40 cellular contexts compared by ENCODE assay signal in the genomic region with DNA sequence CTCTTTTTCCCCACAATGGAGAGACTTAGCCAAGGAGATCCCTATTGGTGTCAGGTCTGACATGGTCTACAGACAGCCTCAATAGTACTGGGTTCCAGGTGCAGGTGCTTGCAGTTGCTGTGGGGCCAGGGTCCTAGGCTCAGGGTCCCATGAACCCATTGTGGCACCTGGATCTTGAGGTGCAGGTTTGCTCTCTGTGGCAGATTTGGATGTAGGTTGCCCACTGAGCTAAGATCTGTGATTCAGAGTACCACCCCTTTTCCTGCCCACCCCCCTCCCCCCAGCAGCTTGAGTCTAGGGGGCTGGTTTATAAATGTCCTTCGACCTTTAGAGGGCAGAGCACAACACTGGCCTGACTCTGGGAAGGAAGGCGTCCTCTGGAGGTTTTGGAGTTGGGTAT.
"Had no signal": no experiment of that assay in that cellular context is flagged by ENCODE, and none has a peak within 500 bp of the region (broad histone marks: within the 10 kb centered on the region; RNA-seq: fewer than 3 reads in every experiment).

No MANE protein-coding gene starts in this region.

- H3K36me3 ChIP-seq: adrenal gland, ascending aorta, brain microvascular endothelial cell, breast epithelium, cardiac muscle cell had no signal

- H3K27ac ChIP-seq: adrenal gland, ascending aorta, body of pancreas, brain microvascular endothelial cell, breast epithelium, cardiac muscle cell had no signal

- DNase-seq: activated effector memory CD4-positive, alpha-beta T cell treated with anti-CD3 and anti-CD28 coated beads, Interleukin-2, amount 50 U/mL, for 16 hours; activated effector memory CD4-positive, alpha-beta T cell treated with Interleukin-2 at 50 U/mL for 16 hours; activated gamma-delta T cell; activated gamma-delta T cell treated with Interleukin-2 at 50 U/mL for 16 hours; activated naive CD4-positive, alpha-beta T cell; activated naive CD4-positive, alpha-beta T cell treated with anti-CD3 and anti-CD28 coated beads for 36 hours; activated naive CD4-positive, alpha-beta T cell treated with anti-CD3 and anti-CD28 coated beads, Interleukin-2, amount 10 ng/mL, durations not matched to agents 7 days and 5 days; activated naive CD4-positive, alpha-beta T cell treated with anti-CD3 and anti-CD28 coated beads, Interleukin-2, amount 50 U/mL, for 16 hours; activated naive CD4-positive, alpha-beta T cell treated with Interleukin-2 at 50 U/mL for 16 hours; activated naive CD8-positive, alpha-beta T cell treated with anti-CD3 and anti-CD28 coated beads for 36 hours; activated naive CD8-positive, alpha-beta T cell treated with anti-CD3 and anti-CD28 coated beads, Interleukin-2, amount 10 ng/mL, durations not matched to agents 7 days and 5 days; activated naive CD8-positive, alpha-beta T cell treated with anti-CD3 and anti-CD28 coated beads, Interleukin-2, amount 50 U/mL, for 24 hours; activated T-cell treated with anti-CD3 and anti-CD28 coated beads for 4 hours; activated T-cell treated with anti-CD3 and anti-CD28 coated beads, Interleukin-2, amount 50 U/mL, for 1 hour; activated T-cell treated with anti-CD3 and anti-CD28 coated beads, Interleukin-2, amount 50 U/mL, for 24 hours; activated T-cell treated with anti-CD3 and anti-CD28 coated beads, Interleukin-2, amount 50 U/mL, for 4 hours; activated T-cell treated with anti-CD3 and anti-CD28 coated beads, Interleukin-2, amount 50 U/mL, for 48 hours; activated T-cell treated with anti-CD3 and anti-CD28 coated beads, Interleukin-2, amount 50 U/mL, for 72 hours; adrenal gland; amniotic stem cell; amygdala; anterior cingulate cortex; aorta; body of pancreas; brain microvascular endothelial cell; caudate nucleus; central memory CD4-positive, alpha-beta T cell; cerebellar nuclear complex had no signal

- H3K4me1 ChIP-seq: adrenal gland, ascending aorta, body of pancreas, breast epithelium had no signal

- H3K9me3 ChIP-seq: adrenal gland, ascending aorta, body of pancreas, breast epithelium had no signal

- ATAC-seq: activated naive CD4-positive, alpha-beta T cell treated with anti-CD3 and anti-CD28 coated beads, Interleukin-2, amount 50 U/mL, for 72 hours; activated naive CD8-positive, alpha-beta T cell treated with anti-CD3 and anti-CD28 coated beads, Interleukin-2, amount 50 U/mL, for 24 hours; activated T-cell treated with anti-CD3 and anti-CD28 coated beads, Interleukin-2, amount 50 U/mL, for 4 hours; activated T-cell treated with anti-CD3 and anti-CD28 coated beads, Interleukin-2, amount 50 U/mL, for 72 hours; activated T-helper 17 cell treated with anti-CD3 and anti-CD28 coated beads, Interleukin-2, amount 50 U/mL, for 72 hours; body of pancreas had no signal

- H3K9me3 Mint-ChIP-seq: activated naive CD4-positive, alpha-beta T cell treated with anti-CD3 and anti-CD28 coated beads for 36 hours; activated naive CD4-positive, alpha-beta T cell treated with anti-CD3 and anti-CD28 coated beads, Interleukin-2, amount 10 ng/mL, durations not matched to agents 7 days and 5 days; activated naive CD4-positive, alpha-beta T cell treated with anti-CD3 and anti-CD28 coated beads, Interleukin-2, amount 50 U/mL, for 24 hours; activated naive CD4-positive, alpha-beta T cell treated with anti-CD3 and anti-CD28 coated beads, Interleukin-2, amount 50 U/mL, for 72 hours; activated naive CD8-positive, alpha-beta T cell treated with anti-CD3 and anti-CD28 coated beads, Interleukin-2, amount 50 U/mL, for 24 hours; activated T-helper 1 cell treated with anti-CD3 and anti-CD28 coated beads, Interleukin-12 subunit alpha, Interleukin-12 subunit beta, Interleukin-2, Interleukin-4 antibody, amounts not matched to agents 30 ng/mL and 10 ng/mL and 1 ng/mL, durations not matched to agents 14 hours and 24 hours and 36 hours; activated T-helper 17 cell treated with anti-CD3 and anti-CD28 coated beads, Interleukin-2, amount 50 U/mL, for 72 hours; activated T-helper 2 cell treated with anti-CD3 and anti-CD28 coated beads, Interferon-gamma antibody, Interleukin-2, Interleukin-4, amounts not matched to agents 10 μg/mL and 5 μg/mL and 100 μg/mL, durations not matched to agents 14 hours and 24 hours and 36 hours; central memory CD8-positive, alpha-beta T cell had no signal

- H3K4me3 ChIP-seq: adrenal gland, ascending aorta, body of pancreas, breast epithelium, cardiac muscle cell had no signal

- H3K4me3 Mint-ChIP-seq: activated naive CD4-positive, alpha-beta T cell treated with anti-CD3 and anti-CD28 coated beads for 36 hours; activated naive CD4-positive, alpha-beta T cell treated with anti-CD3 and anti-CD28 coated beads, Interleukin-2, amount 10 ng/mL, durations not matched to agents 7 days and 5 days; activated naive CD4-positive, alpha-beta T cell treated with anti-CD3 and anti-CD28 coated beads, Interleukin-2, amount 50 U/mL, for 24 hours; activated naive CD8-positive, alpha-beta T cell; activated naive CD8-positive, alpha-beta T cell treated with anti-CD3 and anti-CD28 coated beads for 36 hours; activated naive CD8-positive, alpha-beta T cell treated with anti-CD3 and anti-CD28 coated beads, Interleukin-2, amount 10 ng/mL, durations not matched to agents 7 days and 5 days; activated naive CD8-positive, alpha-beta T cell treated with anti-CD3 and anti-CD28 coated beads, Interleukin-2, amount 50 U/mL, for 24 hours; activated T-cell treated with anti-CD3 and anti-CD28 coated beads, Interleukin-2, amount 50 U/mL, for 24 hours; activated T-cell treated with anti-CD3 and anti-CD28 coated beads, Interleukin-2, amount 50 U/mL, for 4 hours; activated T-cell treated with anti-CD3 and anti-CD28 coated beads, Interleukin-2, amount 50 U/mL, for 72 hours; activated T-helper 1 cell treated with anti-CD3 and anti-CD28 coated beads, Interleukin-12 subunit alpha, Interleukin-12 subunit beta, Interleukin-2, Interleukin-4 antibody, amounts not matched to agents 30 ng/mL and 10 ng/mL and 1 ng/mL, durations not matched to agents 14 hours and 24 hours and 36 hours; activated T-helper 17 cell treated with anti-CD3 and anti-CD28 coated beads, Interleukin-2, amount 50 U/mL, for 72 hours; brain; central memory CD8-positive, alpha-beta T cell had no signal

- H3K36me3 Mint-ChIP-seq: activated naive CD4-positive, alpha-beta T cell treated with anti-CD3 and anti-CD28 coated beads, Interleukin-2, amount 10 ng/mL, durations not matched to agents 7 days and 5 days; activated naive CD4-positive, alpha-beta T cell treated with anti-CD3 and anti-CD28 coated beads, Interleukin-2, amount 50 U/mL, for 24 hours; activated naive CD8-positive, alpha-beta T cell; activated naive CD8-positive, alpha-beta T cell treated with anti-CD3 and anti-CD28 coated beads for 36 hours; activated naive CD8-positive, alpha-beta T cell treated with anti-CD3 and anti-CD28 coated beads, Interleukin-2, amount 10 ng/mL, durations not matched to agents 7 days and 5 days had no signal

- H3K4me1 Mint-ChIP-seq: activated naive CD4-positive, alpha-beta T cell treated with anti-CD3 and anti-CD28 coated beads, Interleukin-2, amount 10 ng/mL, durations not matched to agents 7 days and 5 days; activated naive CD4-positive, alpha-beta T cell treated with anti-CD3 and anti-CD28 coated beads, Interleukin-2, amount 50 U/mL, for 24 hours; activated naive CD8-positive, alpha-beta T cell treated with anti-CD3 and anti-CD28 coated beads, Interleukin-2, amount 10 ng/mL, durations not matched to agents 7 days and 5 days; activated naive CD8-positive, alpha-beta T cell treated with anti-CD3 and anti-CD28 coated beads, Interleukin-2, amount 50 U/mL, for 24 hours; activated T-helper 17 cell treated with anti-CD3 and anti-CD28 coated beads, Interleukin-2, amount 50 U/mL, for 72 hours; central memory CD8-positive, alpha-beta T cell had no signal

- FAIRE-seq: astrocyte had no signal

- H3K27ac Mint-ChIP-seq: activated naive CD4-positive, alpha-beta T cell treated with anti-CD3 and anti-CD28 coated beads for 36 hours; activated naive CD4-positive, alpha-beta T cell treated with anti-CD3 and anti-CD28 coated beads, Interleukin-2, amount 10 ng/mL, durations not matched to agents 7 days and 5 days; activated naive CD4-positive, alpha-beta T cell treated with anti-CD3 and anti-CD28 coated beads, Interleukin-2, amount 50 U/mL, for 24 hours; activated naive CD4-positive, alpha-beta T cell treated with anti-CD3 and anti-CD28 coated beads, Interleukin-2, amount 50 U/mL, for 72 hours; activated naive CD8-positive, alpha-beta T cell; activated naive CD8-positive, alpha-beta T cell treated with anti-CD3 and anti-CD28 coated beads for 36 hours; activated naive CD8-positive, alpha-beta T cell treated with anti-CD3 and anti-CD28 coated beads, Interleukin-2, amount 10 ng/mL, durations not matched to agents 7 days and 5 days; activated naive CD8-positive, alpha-beta T cell treated with anti-CD3 and anti-CD28 coated beads, Interleukin-2, amount 50 U/mL, for 24 hours; activated T-cell treated with anti-CD3 and anti-CD28 coated beads, Interleukin-2, amount 50 U/mL, for 24 hours; activated T-cell treated with anti-CD3 and anti-CD28 coated beads, Interleukin-2, amount 50 U/mL, for 72 hours; activated T-helper 1 cell treated with anti-CD3 and anti-CD28 coated beads, Interleukin-12 subunit alpha, Interleukin-12 subunit beta, Interleukin-2, Interleukin-4 antibody, amounts not matched to agents 30 ng/mL and 10 ng/mL and 1 ng/mL, durations not matched to agents 14 hours and 24 hours and 36 hours; activated T-helper 17 cell treated with anti-CD3 and anti-CD28 coated beads, Interleukin-2, amount 50 U/mL, for 72 hours; activated T-helper 2 cell treated with anti-CD3 and anti-CD28 coated beads, Interferon-gamma antibody, Interleukin-2, Interleukin-4, amounts not matched to agents 10 μg/mL and 5 μg/mL and 100 μg/mL, durations not matched to agents 14 hours and 24 hours and 36 hours; brain had no signal

- H3K27me3 ChIP-seq: adrenal gland, ascending aorta, body of pancreas, brain microvascular endothelial cell, breast epithelium, cardiac muscle cell had no signal
